In genomic region chr12:68792952-68793351, GRCh38 we compare ENCODE assay signal across 1 cellular context.
TF ChIP-seq lines count a peak whose summit lies in the region.

No MANE protein-coding gene starts in this region.

TF ChIP-seq in A549, 52 proteins besides CTCF, POLR2A, EP300 and RAD21 (continued from another document):
- no peak for TF ChIP-seq BCL3 (IDR thresholded peaks at IDR 0.05)
- TF ChIP-seq, protein P1, sequence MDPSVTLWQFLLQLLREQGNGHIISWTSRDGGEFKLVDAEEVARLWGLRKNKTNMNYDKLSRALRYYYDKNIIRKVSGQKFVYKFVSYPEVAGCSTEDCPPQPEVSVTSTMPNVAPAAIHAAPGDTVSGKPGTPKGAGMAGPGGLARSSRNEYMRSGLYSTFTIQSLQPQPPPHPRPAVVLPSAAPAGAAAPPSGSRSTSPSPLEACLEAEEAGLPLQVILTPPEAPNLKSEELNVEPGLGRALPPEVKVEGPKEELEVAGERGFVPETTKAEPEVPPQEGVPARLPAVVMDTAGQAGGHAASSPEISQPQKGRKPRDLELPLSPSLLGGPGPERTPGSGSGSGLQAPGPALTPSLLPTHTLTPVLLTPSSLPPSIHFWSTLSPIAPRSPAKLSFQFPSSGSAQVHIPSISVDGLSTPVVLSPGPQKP (IDR thresholded peaks at IDR 0.05; ENCODE audit: low read depth, low read length) = no peak
- TF ChIP-seq HDAC2 (IDR thresholded peaks at IDR 0.05) = no peak
